18 cellular contexts compared by ENCODE assay signal in genomic region chr7:47813614-47814260, GRCh38.
"Had no signal": no experiment of that assay in that cellular context is flagged by ENCODE, and none has a peak within 500 bp of the region (broad histone marks: within the 10 kb centered on the region; RNA-seq: fewer than 3 reads in every experiment).

No MANE protein-coding gene starts in this region.

- H3K27me3 ChIP-seq: breast epithelium, colonic mucosa, dorsolateral prefrontal cortex, esophagus muscularis mucosa, tibial artery had no signal

- H3K36me3 Mint-ChIP-seq: activated naive CD8-positive, alpha-beta T cell treated with anti-CD3 and anti-CD28 coated beads for 36 hours; WTC11 had no signal

- H3K27ac ChIP-seq: breast epithelium, colonic mucosa, esophagus muscularis mucosa, tibial artery had no signal

- H3K4me3 ChIP-seq: breast epithelium, colonic mucosa, dorsolateral prefrontal cortex, esophagus muscularis mucosa, lung, tibial artery had no signal

- H3K27ac Mint-ChIP-seq: activated naive CD8-positive, alpha-beta T cell treated with anti-CD3 and anti-CD28 coated beads for 36 hours; activated T-helper 2 cell treated with anti-CD3 and anti-CD28 coated beads, Interferon-gamma antibody, Interleukin-2, Interleukin-4, amounts not matched to agents 10 μg/mL and 5 μg/mL and 100 μg/mL, durations not matched to agents 14 hours and 24 hours and 36 hours; effector memory CD8-positive, alpha-beta T cell; naive thymus-derived CD4-positive, alpha-beta T cell; stimulated activated naive CD8-positive, alpha-beta T cell treated with anti-CD3 and anti-CD28 coated beads, Interleukin-15, Interleukin-2, amounts not matched to agents 100 ng/mL and 50 ng/mL, for 24 hours; WTC11 had no signal

- H3K36me3 ChIP-seq: breast epithelium, colonic mucosa, esophagus muscularis mucosa, tibial artery had no signal

- H3K27me3 Mint-ChIP-seq: activated naive CD8-positive, alpha-beta T cell treated with anti-CD3 and anti-CD28 coated beads for 36 hours; stimulated activated naive CD8-positive, alpha-beta T cell treated with anti-CD3 and anti-CD28 coated beads, Interleukin-15, Interleukin-2, amounts not matched to agents 100 ng/mL and 50 ng/mL, for 24 hours had no signal

- DNase-seq: activated naive CD4-positive, alpha-beta T cell; activated naive CD8-positive, alpha-beta T cell treated with anti-CD3 and anti-CD28 coated beads for 36 hours; activated T-cell treated with anti-CD3 and anti-CD28 coated beads, Interleukin-2, amount 50 U/mL, for 1 hour; colonic mucosa; dorsolateral prefrontal cortex; effector memory CD8-positive, alpha-beta T cell; glutamatergic neuron; hippocampal formation; naive thymus-derived CD4-positive, alpha-beta T cell; stimulated activated CD4-positive, alpha-beta T cell treated with anti-CD3 and anti-CD28 coated beads, Interleukin-4, amount 100 ng/mL, for 4 hours; tibial artery had no signal

- ATAC-seq: effector memory CD8-positive, alpha-beta T cell; naive thymus-derived CD4-positive, alpha-beta T cell; WTC11 had no signal

- H3K4me1 ChIP-seq: breast epithelium, colonic mucosa had no signal

- H3K4me1 Mint-ChIP-seq: activated naive CD8-positive, alpha-beta T cell treated with anti-CD3 and anti-CD28 coated beads for 36 hours; naive thymus-derived CD4-positive, alpha-beta T cell had no signal

- H3K4me3 Mint-ChIP-seq: activated naive CD8-positive, alpha-beta T cell treated with anti-CD3 and anti-CD28 coated beads for 36 hours; effector memory CD8-positive, alpha-beta T cell; naive thymus-derived CD4-positive, alpha-beta T cell; neural crest cell; stimulated activated naive CD8-positive, alpha-beta T cell treated with anti-CD3 and anti-CD28 coated beads, Interleukin-15, Interleukin-2, amounts not matched to agents 100 ng/mL and 50 ng/mL, for 24 hours; WTC11 had no signal

- H3K9me3 ChIP-seq: breast epithelium, colonic mucosa, esophagus muscularis mucosa, tibial artery had no signal

- H3K9me3 Mint-ChIP-seq: activated naive CD8-positive, alpha-beta T cell treated with anti-CD3 and anti-CD28 coated beads for 36 hours; activated T-helper 2 cell treated with anti-CD3 and anti-CD28 coated beads, Interferon-gamma antibody, Interleukin-2, Interleukin-4, amounts not matched to agents 10 μg/mL and 5 μg/mL and 100 μg/mL, durations not matched to agents 14 hours and 24 hours and 36 hours; effector memory CD8-positive, alpha-beta T cell; naive thymus-derived CD4-positive, alpha-beta T cell; neural crest cell; stimulated activated naive CD8-positive, alpha-beta T cell treated with anti-CD3 and anti-CD28 coated beads, Interleukin-15, Interleukin-2, amounts not matched to agents 100 ng/mL and 50 ng/mL, for 24 hours; WTC11 had no signal
